ENCODE assay signal across 10 cellular contexts in genomic region chr9:99130069-99130468, GRCh38. TPM values are rescaled to one million over a fixed set of nuclear protein-coding genes. Genes with fewer than 3 reads are reported as not detected.
A peak's percentile ranks its signal among the peaks of the same experiment; 100 is the strongest.
DNase-seq lines count a peak whose midpoint lies in the region; ATAC-seq and TF ChIP-seq lines count a peak whose summit lies in the region.
"Had no signal": no experiment of that assay in that cellular context is flagged by ENCODE, and none has a peak within 500 bp of the region (broad histone marks: within the 10 kb centered on the region; RNA-seq: fewer than 3 reads in every experiment).

No MANE protein-coding gene starts in this region.

- TF ChIP-seq CTCF in mucosa of descending colon (IDR thresholded peaks at IDR 0.05) = no peak

- no peak overlapping the region for H3K4me3 ChIP-seq in mucosa of descending colon
- H3K4me3 ChIP-seq: right atrium auricular region had no signal

- ATAC-seq in GM18868 (IDR thresholded peaks at IDR 0.05; ENCODE audit: unreplicated experiment) (peak; percentile 69), GM21786 (IDR thresholded peaks at IDR 0.05; ENCODE audit: unreplicated experiment) (peak; percentile 75), mucosa of descending colon (peak; percentile 19)

- peak overlapping the region in 2 of 3 donors; percentile 48 to 59 for H3K27ac Mint-ChIP-seq in IgD-negative memory B cell

- peaks cover 8% of the 10 kb centered on the region for H3K36me3 Mint-ChIP-seq in IgD-negative memory B cell

- H3K4me1 Mint-ChIP-seq in IgD-negative memory B cell = peaks cover 32 to 47% (median 44%) of the 10 kb centered on the region in 3 donors

- H3K9me3 Mint-ChIP-seq in IgD-negative memory B cell = no peaks in the 10 kb centered on the region

- intact Hi-C loops in mucosa of descending colon (cut with DNase I, micrococcal nuclease) = loop anchor here in 1 of 2 donors (10.0 kb wide), 1 partner anchor 135 kb away; no protein-coding TSS in a partner anchor

- H3K4me1 ChIP-seq in mucosa of descending colon (ENCODE audit: low read depth) = no peaks in the 10 kb centered on the region

- no peaks in the 10 kb centered on the region for H3K9me3 ChIP-seq in mucosa of descending colon
- H3K9me3 ChIP-seq: right atrium auricular region had no signal

- DNase-seq in mucosa of descending colon (no peak), 8988T (no peak), T1000 (lab: John Stamatoyannopoulos, UW) (no peak), hepatic stellate cell (ENCODE audit: low spot score) (no peak)
- DNase-seq in effector CD4-positive, alpha-beta T cell = no peak
- DNase-seq: NCI-H526 had no signal

- peak overlapping the region in 1 of 4 donors; percentile 57 for H3K4me3 Mint-ChIP-seq in IgD-negative memory B cell

- no peaks in the 10 kb centered on the region for H3K36me3 ChIP-seq in mucosa of descending colon (ENCODE audit: low read depth)
- H3K36me3 ChIP-seq: right atrium auricular region had no signal

- no peaks in the 10 kb centered on the region for H3K27me3 Mint-ChIP-seq in IgD-negative memory B cell

RNA-seq across cellular contexts. Expression of gene TGFBR1, which starts 25.2 kb away (rescaled TPM):
- polyA plus RNA-seq in IgD-negative memory B cell = 9.2 TPM
- total RNA-seq in mucosa of descending colon = 10 to 100 TPM; 23.7 to 71.6 (median 24.7) TPM

Comparison
In these comparisons a context has a peak if more than half of its experiments do, and no peak if none do; other contexts are left out.
1. ATAC-seq: peak in every context shown above with its lines; median percentile 75 in GM21786; 69 in GM18868; 19 in mucosa of descending colon.